In genomic region chr1:206556748-206557635, GRCh38 we compare ENCODE assay signal across 8 cellular contexts. TPM values are rescaled to one million over a fixed set of nuclear protein-coding genes. Genes with fewer than 3 reads are reported as not detected.
DNase-seq lines count a peak whose midpoint lies in the region; ATAC-seq and TF ChIP-seq lines count a peak whose summit lies in the region.

No MANE protein-coding gene starts in this region.

- DNase-seq in DMS153 treated with DMSO at 0.1 percent for 48 hours (lab: John Stamatoyannopoulos, UW; ENCODE audit: unreplicated experiment), result peak; percentile 65
- DNase-seq in M059J (ENCODE audit: low read depth), result peak; percentile 72
- DNase-seq in SW480 (ENCODE audit: low spot score), result peak; percentile 57
- peak; percentile 58 for DNase-seq in activated naive CD8-positive, alpha-beta T cell treated with anti-CD3 and anti-CD28 coated beads, Interleukin-2, amount 50 U/mL, for 16 hours (ENCODE audit: low read depth, low spot score)
- peak; percentile 81 for DNase-seq in right atrium auricular region (ENCODE audit: low spot score)
- peak; percentile 81 to 85 for DNase-seq in psoas muscle
- DNase-seq in uterus, result peak; percentile 52 to 60

- intact Hi-C loops in psoas muscle (cut with DNase I) (no loop called here), uterus (cut with DNase I; ENCODE audit: low total_unique reads) (no loop called here)

- H3K27me3 ChIP-seq in right atrium auricular region, result no peaks in the 10 kb centered on the region
- H3K27me3 ChIP-seq in psoas muscle (ENCODE audit: insufficient read depth in 3 of 3, low read length in 2 of 3), result no peaks in the 10 kb centered on the region
- no peaks in the 10 kb centered on the region for H3K27me3 ChIP-seq in uterus

- peak; percentile 46 for ATAC-seq in GM21737 (IDR thresholded peaks at IDR 0.05; ENCODE audit: unreplicated experiment)
- peak; percentile 62 to 75 (median 70) for ATAC-seq in psoas muscle

- TF ChIP-seq CTCF in right atrium auricular region (IDR thresholded peaks at IDR 0.05) (no peak), psoas muscle (IDR thresholded peaks at IDR 0.05) (no peak), uterus (IDR thresholded peaks at IDR 0.05) (no peak)

- H3K27ac ChIP-seq in right atrium auricular region (peak overlapping the region; percentile 72 to 81), psoas muscle (peak overlapping the region; percentile 52), uterus (peak overlapping the region; percentile 34 to 44)

- WGBS in psoas muscle, 3 donors, result 2 to 6% (median 3%) methylated on average over 50 to 67 of the region's 67 CpGs

- no peak for TF ChIP-seq POLR2A in uterus (IDR thresholded peaks at IDR 0.05)

- no peaks in the 10 kb centered on the region for H3K9me3 ChIP-seq in right atrium auricular region
- H3K9me3 ChIP-seq in psoas muscle, result no peaks in the 10 kb centered on the region
- no peaks in the 10 kb centered on the region for H3K9me3 ChIP-seq in uterus

- H3K4me1 ChIP-seq in right atrium auricular region (peaks cover 0 to 62% of the 10 kb centered on the region in 2 donors), psoas muscle (peaks cover 29% of the 10 kb centered on the region), uterus (peaks cover 0 to 6% of the 10 kb centered on the region in 2 donors)

- peaks cover under 1% of the 10 kb centered on the region for H3K36me3 ChIP-seq in right atrium auricular region
- H3K36me3 ChIP-seq in psoas muscle (ENCODE audit: insufficient read depth in 1 of 2, low read depth in 1 of 2), result peaks cover 0 to under 1% of the 10 kb centered on the region in 2 donors
- no peaks in the 10 kb centered on the region for H3K36me3 ChIP-seq in uterus

- peak overlapping the region; percentile 42 to 65 for H3K4me3 ChIP-seq in right atrium auricular region
- peak overlapping the region; percentile 73 for H3K4me3 ChIP-seq in psoas muscle
- H3K4me3 ChIP-seq in uterus, result peak overlapping the region; percentile 28 to 42

RNA-seq across cellular contexts. Expression of gene RASSF5, which starts 49.7 kb away (rescaled TPM):
- total RNA-seq in M059J (2014; rRNA removed; shearing (Covaris generic)), result 1.6 and 4.1 TPM in 2 replicates
- total RNA-seq in right atrium auricular region (10 to 100 TPM in 1 of 2 donors, 1 to 10 TPM in 1; 9.9 to 17.5 TPM), psoas muscle (10 to 100 TPM in 1 of 4 donors, 1 to 10 TPM in 3; 1.5 to 14.6 (median 5.1) TPM), uterus (1 to 10 TPM in 3 of 4 donors, under 1 TPM in 1; 0.77 to 5.3 (median 3.2) TPM)
- 1 to 10 TPM; 1.1 to 2.8 (median 1.5) TPM for polyA plus RNA-seq in psoas muscle

RNA-seq across cellular contexts. Expression of gene EIF2D, which starts 55.3 kb away (rescaled TPM):
- total RNA-seq in M059J (2014; rRNA removed; shearing (Covaris generic)), result 34.7 and 39.0 TPM in 2 replicates
- 10 to 100 TPM; 21.7 to 30.4 TPM for total RNA-seq in right atrium auricular region
- 10 to 100 TPM; 32.1 to 41.8 (median 37.6) TPM for total RNA-seq in psoas muscle
- 10 to 100 TPM; 21.4 to 40.3 (median 32.8) TPM for polyA plus RNA-seq in psoas muscle
- total RNA-seq in uterus, result 100 to 1,000 TPM in 1 of 4 donors, 10 to 100 TPM in 3; 19.1 to 106 (median 54.2) TPM

Comparison
In these comparisons a context has a peak if more than half of its experiments do, and no peak if none do; other contexts are left out.
1. Peak in every context shown above with its lines: DNase-seq, ATAC-seq, H3K4me3 ChIP-seq and H3K27ac ChIP-seq.